Comparison of ENCODE assay signal across 8 cellular contexts in the genomic region with DNA sequence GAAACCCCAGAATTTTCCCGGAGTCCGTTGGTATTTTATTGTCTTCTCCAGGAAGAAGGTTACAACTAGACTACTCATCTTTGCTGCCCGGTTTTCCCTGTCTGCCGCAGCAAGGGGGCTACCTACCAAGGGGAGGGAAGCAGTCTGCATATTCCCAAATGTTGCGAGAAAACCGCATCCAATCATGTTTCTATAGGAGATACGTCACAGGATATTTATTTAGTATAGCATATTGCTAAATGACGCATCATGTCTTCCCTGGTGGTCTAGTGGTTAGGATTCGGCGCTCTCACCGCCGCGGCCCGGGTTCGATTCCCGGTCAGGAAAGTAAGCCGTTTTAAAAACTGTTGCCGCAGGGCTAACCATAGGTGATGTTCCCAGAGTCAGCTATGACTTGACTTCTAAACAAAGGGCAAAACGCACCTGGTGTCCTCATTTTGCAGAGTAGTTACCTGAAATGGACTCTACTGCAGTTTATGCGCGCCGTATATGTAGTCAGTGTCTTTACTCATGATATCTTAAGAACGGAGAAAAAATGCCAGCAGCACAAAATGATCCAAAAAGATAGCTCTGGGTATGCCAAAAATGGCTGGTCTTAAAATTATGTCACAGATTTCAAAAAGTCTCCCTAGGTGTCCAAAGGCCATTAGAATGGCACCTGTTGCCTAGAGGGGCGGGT. TPM values are rescaled to one million over a fixed set of nuclear protein-coding genes. Genes with fewer than 3 reads are reported as not detected.
DNase-seq lines count a peak whose midpoint lies in the region; ATAC-seq and TF ChIP-seq lines count a peak whose summit lies in the region.

No MANE protein-coding gene starts in this region.

- H3F3A ChIP-seq in neural cell (ENCODE audit: insufficient read depth, low read length, poor library complexity, severe bottlenecking), result peaks cover 9% of the 10 kb centered on the region

- H3K4me3 ChIP-seq in Peyer's patch (peak overlapping the region; percentile 54 to 72 (median 64)), fibroblast of pulmonary artery (replicated peaks; ENCODE audit: low read depth, low read length) (peak overlapping the region; percentile 86), neural cell (ENCODE audit: low read length) (peak overlapping the region; percentile 82)

- peak; percentile 96 for DNase-seq in Caki2 (ENCODE audit: low read depth)
- peak; percentile 95 for DNase-seq in KG1 (lab: John Stamatoyannopoulos, UW)
- peak; percentile 62 to 90 (median 86) for DNase-seq in Peyer's patch
- DNase-seq in activated T-helper 1 cell treated with anti-CD3 and anti-CD28 coated beads, Interleukin-2, amount 50 U/mL, for 16 hours (ENCODE audit: low read depth in 1 of 2, low spot score in 1 of 2), result peak; percentile 74 to 75
- peak; percentile 93 for DNase-seq in fibroblast of pulmonary artery (ENCODE audit: low read depth)
- peak; percentile 82 for DNase-seq in stimulated activated naive CD8-positive, alpha-beta T cell treated with anti-CD3 and anti-CD28 coated beads, Interleukin-15, Interleukin-2, amounts not matched to agents 100 U/mL and 50 U/mL, for 24 hours

- no peaks in the 10 kb centered on the region for H3K9me2 ChIP-seq in neural cell (ENCODE audit: insufficient read depth, low read length)

- H3K4me2 ChIP-seq in neural cell (ENCODE audit: low read length), result peak overlapping the region; percentile 44

- no peak for TF ChIP-seq RAD21 in neural cell (conservative IDR thresholded peaks at IDR 0.05)

- peak; percentile 57 for ATAC-seq in GM21737 (IDR thresholded peaks at IDR 0.05; ENCODE audit: unreplicated experiment)
- peak; percentile 70 for ATAC-seq in stimulated activated naive CD8-positive, alpha-beta T cell treated with anti-CD3 and anti-CD28 coated beads, Interleukin-15, Interleukin-2, amounts not matched to agents 100 U/mL and 50 U/mL, for 24 hours

- H3K79me2 ChIP-seq in neural cell (replicated peaks; ENCODE audit: insufficient read depth, low read length), result no peaks in the 10 kb centered on the region

- in situ Hi-C loops in Caki2 (cut with HindIII; ENCODE audit: low pct_unique_long_range_greater_than_20kb, low sequenced_read_pairs), result no loop called here

- no peaks in the 10 kb centered on the region for H3K4me1 ChIP-seq in Peyer's patch

- H4K20me1 ChIP-seq in neural cell (ENCODE audit: insufficient read depth), result no peaks in the 10 kb centered on the region

- H2AFZ ChIP-seq in neural cell (ENCODE audit: low read depth, low read length), result peak overlapping the region; percentile 25

- TF ChIP-seq CTCF in Peyer's patch (IDR thresholded peaks at IDR 0.05) (peak in 1 of 6 experiments; percentile 16), fibroblast of pulmonary artery (IDR thresholded peaks at IDR 0.05; ENCODE audit: low read length, missing control alignments) (no peak), neural cell (IDR thresholded peaks at IDR 0.05; ENCODE audit: poor library complexity, severe bottlenecking) (no peak)

- H3K27ac ChIP-seq in Peyer's patch (peak overlapping the region; percentile 90 to 95 (median 95)), neural cell (ENCODE audit: low read length) (peak overlapping the region; percentile 95)

- peak; percentile 58 for TF ChIP-seq EP300 in neural cell (conservative IDR thresholded peaks at IDR 0.05; ENCODE audit: poor library complexity, severe bottlenecking)

- H3K27me3 ChIP-seq in Peyer's patch, result no peaks in the 10 kb centered on the region
- no peaks in the 10 kb centered on the region for H3K27me3 ChIP-seq in neural cell (ENCODE audit: insufficient read depth, low read depth, low read length)

- H3K9ac ChIP-seq in neural cell (ENCODE audit: low read length), result peak overlapping the region; percentile 81

- TF ChIP-seq POLR2A in Peyer's patch (IDR thresholded peaks at IDR 0.05), result peak in 1 of 2 donors; percentile 2

- H3K36me3 ChIP-seq in Peyer's patch (no peaks in the 10 kb centered on the region), neural cell (ENCODE audit: insufficient read depth, low read length) (no peaks in the 10 kb centered on the region)

- no peaks in the 10 kb centered on the region for H3K9me3 ChIP-seq in Peyer's patch
- no peaks in the 10 kb centered on the region for H3K9me3 ChIP-seq in neural cell (ENCODE audit: low read length)

TF ChIP-seq in neural cell, 6 proteins besides CTCF, POLR2A, EP300 and RAD21:
- no peak for TF ChIP-seq SMC3 (conservative IDR thresholded peaks at IDR 0.05; ENCODE audit: poor library complexity)
- TF ChIP-seq, protein P1, sequence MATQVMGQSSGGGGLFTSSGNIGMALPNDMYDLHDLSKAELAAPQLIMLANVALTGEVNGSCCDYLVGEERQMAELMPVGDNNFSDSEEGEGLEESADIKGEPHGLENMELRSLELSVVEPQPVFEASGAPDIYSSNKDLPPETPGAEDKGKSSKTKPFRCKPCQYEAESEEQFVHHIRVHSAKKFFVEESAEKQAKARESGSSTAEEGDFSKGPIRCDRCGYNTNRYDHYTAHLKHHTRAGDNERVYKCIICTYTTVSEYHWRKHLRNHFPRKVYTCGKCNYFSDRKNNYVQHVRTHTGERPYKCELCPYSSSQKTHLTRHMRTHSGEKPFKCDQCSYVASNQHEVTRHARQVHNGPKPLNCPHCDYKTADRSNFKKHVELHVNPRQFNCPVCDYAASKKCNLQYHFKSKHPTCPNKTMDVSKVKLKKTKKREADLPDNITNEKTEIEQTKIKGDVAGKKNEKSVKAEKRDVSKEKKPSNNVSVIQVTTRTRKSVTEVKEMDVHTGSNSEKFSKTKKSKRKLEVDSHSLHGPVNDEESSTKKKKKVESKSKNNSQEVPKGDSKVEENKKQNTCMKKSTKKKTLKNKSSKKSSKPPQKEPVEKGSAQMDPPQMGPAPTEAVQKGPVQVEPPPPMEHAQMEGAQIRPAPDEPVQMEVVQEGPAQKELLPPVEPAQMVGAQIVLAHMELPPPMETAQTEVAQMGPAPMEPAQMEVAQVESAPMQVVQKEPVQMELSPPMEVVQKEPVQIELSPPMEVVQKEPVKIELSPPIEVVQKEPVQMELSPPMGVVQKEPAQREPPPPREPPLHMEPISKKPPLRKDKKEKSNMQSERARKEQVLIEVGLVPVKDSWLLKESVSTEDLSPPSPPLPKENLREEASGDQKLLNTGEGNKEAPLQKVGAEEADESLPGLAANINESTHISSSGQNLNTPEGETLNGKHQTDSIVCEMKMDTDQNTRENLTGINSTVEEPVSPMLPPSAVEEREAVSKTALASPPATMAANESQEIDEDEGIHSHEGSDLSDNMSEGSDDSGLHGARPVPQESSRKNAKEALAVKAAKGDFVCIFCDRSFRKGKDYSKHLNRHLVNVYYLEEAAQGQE (IDR thresholded peaks at IDR 0.05; ENCODE audit: borderline replicate concordance), result peak; percentile 99

RNA-seq across cellular contexts. Expression of a gene that starts 15.2 kb away (rescaled TPM):
- total RNA-seq in Caki2 (2014; rRNA removed; shearing (Covaris generic); ENCODE audit: low replicate concordance), result 8.1 and 8.2 TPM in 2 replicates
- total RNA-seq in Peyer's patch, result 100 to 1,000 TPM in 2 of 4 donors, 10 to 100 TPM in 2; 46.2 to 128 (median 104) TPM
- polyA plus RNA-seq in neural cell, result 183 and 255 TPM in 2 replicates
- polyA minus RNA-seq in neural cell, result 36.3 and 41.1 TPM in 2 replicates

RNA-seq across cellular contexts. Expression of a gene that starts 31.9 kb away (rescaled TPM):
- 5.8 and 10.4 TPM in 2 replicates for total RNA-seq in Caki2 (2014; rRNA removed; shearing (Covaris generic); ENCODE audit: low replicate concordance)
- 10 to 100 TPM in 3 of 4 donors, 1 to 10 TPM in 1; 9.9 to 17.2 (median 14.4) TPM for total RNA-seq in Peyer's patch
- polyA plus RNA-seq in neural cell, result 8.1 and 10.5 TPM in 2 replicates
- 15.1 and 17.2 TPM in 2 replicates for polyA minus RNA-seq in neural cell

RNA-seq across cellular contexts. Expression of a gene that starts 36.1 kb away (rescaled TPM):
- total RNA-seq in Caki2 (2014; rRNA removed; shearing (Covaris generic); ENCODE audit: low replicate concordance), result 16.2 and 27.4 TPM in 2 replicates
- 10 to 100 TPM; 48.4 to 64.4 (median 60.5) TPM for total RNA-seq in Peyer's patch
- polyA plus RNA-seq in neural cell, result 22.9 and 31.0 TPM in 2 replicates
- polyA minus RNA-seq in neural cell, result 40.6 and 44.6 TPM in 2 replicates

RNA-seq across cellular contexts. Expression of a gene that starts 48.4 kb away (rescaled TPM):
- total RNA-seq in Caki2 (2014; rRNA removed; shearing (Covaris generic); ENCODE audit: low replicate concordance), result 28.4 and 30.8 TPM in 2 replicates
- 10 to 100 TPM; 19.0 to 60.6 (median 51.5) TPM for total RNA-seq in Peyer's patch
- polyA plus RNA-seq in neural cell, result 38.6 and 46.1 TPM in 2 replicates
- 43.9 and 49.9 TPM in 2 replicates for polyA minus RNA-seq in neural cell

Comparison
In these comparisons a context has a peak if more than half of its experiments do, and no peak if none do; other contexts are left out.
1. Peak in every context shown above with its lines: DNase-seq, ATAC-seq, H3K4me3 ChIP-seq and H3K27ac ChIP-seq.